1 cellular context compared by ENCODE assay signal in genomic region chr16:68310441-68311315, GRCh38.
TF ChIP-seq lines count a peak whose summit lies in the region.

TSS of gene PRMT7 (plus strand) at chr16:68311019. CDS start at chr16:68315980, 4,961 bp downstream.
TSS of gene SLC7A6OS (minus strand) at chr16:68310946. CDS start at chr16:68310926, 20 bp downstream.

TF ChIP-seq in HepG2, 621 proteins besides CTCF, POLR2A, EP300 and RAD21 (continued from another document and continues in another):
- peak; percentile 100 for TF ChIP-seq BCL3 (CRISPR knock-in tag; IDR thresholded peaks at IDR 0.05)
- TF ChIP-seq TCF7 (IDR thresholded peaks at IDR 0.05; ENCODE audit: low read depth), result no peak
- TF ChIP-seq POLR2G (IDR thresholded peaks at IDR 0.05; ENCODE audit: low read depth, low read length), result peak; percentile 99
- TF ChIP-seq ELF3 (CRISPR knock-in tag; IDR thresholded peaks at IDR 0.05), result peak; percentile 97
- TF ChIP-seq ZNF562 (CRISPR knock-in tag; IDR thresholded peaks at IDR 0.05; ENCODE audit: borderline replicate concordance), result peak; percentile 98
- peak; percentile 98 for TF ChIP-seq IRF2 (CRISPR knock-in tag; IDR thresholded peaks at IDR 0.05)
- TF ChIP-seq FOXP1 (IDR thresholded peaks at IDR 0.05), result no peak
- TF ChIP-seq FOXP1 (CRISPR knock-in tag; IDR thresholded peaks at IDR 0.05), result peak; percentile 41; the same call in 1 of the 2 replicates
- peak; percentile 99 for TF ChIP-seq HBP1 (CRISPR knock-in tag; IDR thresholded peaks at IDR 0.05; ENCODE audit: low read depth)
- peak; percentile 89; the same call in 1 of the 2 replicates for TF ChIP-seq HINFP (CRISPR knock-in tag; IDR thresholded peaks at IDR 0.05; ENCODE audit: low read depth)
- peak; percentile 100 for TF ChIP-seq ZGPAT (CRISPR knock-in tag; IDR thresholded peaks at IDR 0.05)
- TF ChIP-seq PBX3 (CRISPR knock-in tag; IDR thresholded peaks at IDR 0.05; ENCODE audit: borderline replicate concordance), result peak; percentile 99
- peak; percentile 100 for TF ChIP-seq ZNF547 (CRISPR knock-in tag; IDR thresholded peaks at IDR 0.05)
- TF ChIP-seq ZSCAN30 (CRISPR knock-in tag; IDR thresholded peaks at IDR 0.05), result peak; percentile 47
- TF ChIP-seq AFF4 (CRISPR knock-in tag; IDR thresholded peaks at IDR 0.05), result peak; percentile 89; the same call in 1 of the 2 replicates
- peak; percentile 99 for TF ChIP-seq HOXA5 (CRISPR knock-in tag; IDR thresholded peaks at IDR 0.05)
- peak; percentile 96 for TF ChIP-seq SPEN (CRISPR knock-in tag; IDR thresholded peaks at IDR 0.05; ENCODE audit: low read depth)
- TF ChIP-seq ATM (IDR thresholded peaks at IDR 0.05; ENCODE audit: borderline replicate concordance), result no peak
- TF ChIP-seq ZNF253 (CRISPR knock-in tag; IDR thresholded peaks at IDR 0.05; ENCODE audit: borderline replicate concordance), result peak; percentile 99
- peak; percentile 98 for TF ChIP-seq SMAD1 (CRISPR knock-in tag; IDR thresholded peaks at IDR 0.05; ENCODE audit: borderline replicate concordance, low read depth)
- TF ChIP-seq BRD4 (CRISPR knock-in tag; IDR thresholded peaks at IDR 0.05), result peak; percentile 89; the same call in 1 of the 2 replicates
- peak; percentile 78 for TF ChIP-seq RERE (CRISPR knock-in tag; IDR thresholded peaks at IDR 0.05; ENCODE audit: low read depth)
- TF ChIP-seq SIX1 (CRISPR knock-in tag; IDR thresholded peaks at IDR 0.05; ENCODE audit: borderline replicate concordance), result peak; percentile 82; the same call in 1 of the 2 replicates
- peak; percentile 91 for TF ChIP-seq ZNF292 (CRISPR knock-in tag; IDR thresholded peaks at IDR 0.05; ENCODE audit: borderline replicate concordance, low read depth)
- peak; percentile 99 for TF ChIP-seq ZNF343 (CRISPR knock-in tag; IDR thresholded peaks at IDR 0.05)
- TF ChIP-seq ZNF329 (CRISPR knock-in tag; IDR thresholded peaks at IDR 0.05; ENCODE audit: low read depth), result peak; percentile 96
- peak; percentile 90 for TF ChIP-seq NAIF1 (CRISPR knock-in tag; IDR thresholded peaks at IDR 0.05; ENCODE audit: borderline replicate concordance)
- peak; percentile 96 for TF ChIP-seq DMTF1 (CRISPR knock-in tag; IDR thresholded peaks at IDR 0.05)
- peak; percentile 66 for TF ChIP-seq ZNF652 (CRISPR knock-in tag; IDR thresholded peaks at IDR 0.05; ENCODE audit: borderline replicate concordance, low read depth)
- peak; percentile 89 for TF ChIP-seq RXRA (CRISPR knock-in tag; IDR thresholded peaks at IDR 0.05)
- TF ChIP-seq SOX5 (CRISPR knock-in tag; IDR thresholded peaks at IDR 0.05; ENCODE audit: borderline replicate concordance), result peak; percentile 87
- TF ChIP-seq ZFP1 (CRISPR knock-in tag; IDR thresholded peaks at IDR 0.05), result no peak; the same call in none of the 2 replicates
- TF ChIP-seq ZNF101 (CRISPR knock-in tag; IDR thresholded peaks at IDR 0.05; ENCODE audit: borderline replicate concordance, low read depth), result peak; percentile 98
- no peak for TF ChIP-seq ZUFSP (CRISPR knock-in tag; IDR thresholded peaks at IDR 0.05; ENCODE audit: borderline replicate concordance)
- peak; percentile 98 for TF ChIP-seq MEIS1 (CRISPR knock-in tag; IDR thresholded peaks at IDR 0.05; ENCODE audit: borderline replicate concordance)
- peak; percentile 100 for TF ChIP-seq ZNF766 (CRISPR knock-in tag; IDR thresholded peaks at IDR 0.05; ENCODE audit: borderline replicate concordance)
- peak; percentile 99 for TF ChIP-seq AHR (CRISPR knock-in tag; IDR thresholded peaks at IDR 0.05)
